14 cellular contexts compared by ENCODE assay signal in the genomic region with DNA sequence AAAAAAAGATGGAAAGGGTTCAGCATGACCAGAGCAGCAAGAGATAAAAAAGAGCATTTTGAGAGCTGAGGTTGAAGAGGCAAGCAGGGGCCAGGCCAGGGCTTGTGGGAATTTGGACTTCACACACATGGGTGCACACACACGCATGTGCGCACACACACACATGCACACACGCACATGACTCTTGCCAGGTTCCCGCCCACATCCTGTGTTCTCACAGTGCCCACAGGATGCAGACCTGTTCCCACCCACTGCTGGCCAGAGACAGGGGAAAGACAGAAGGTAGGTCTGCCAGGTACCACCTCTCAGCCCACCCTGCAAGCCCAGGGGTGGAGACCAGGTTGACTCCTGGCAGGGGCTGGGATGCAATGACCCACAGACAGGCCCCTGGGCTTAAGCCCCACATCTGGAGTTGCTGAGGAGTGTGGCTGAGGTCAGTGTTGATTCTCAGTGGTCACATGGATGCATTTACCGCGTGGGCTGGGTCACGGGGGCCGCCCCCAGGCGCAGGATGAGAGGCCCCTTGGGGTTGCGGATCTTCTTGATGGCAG. TPM values are rescaled to one million over a fixed set of nuclear protein-coding genes. Genes with fewer than 3 reads are reported as not detected.
DNase-seq lines count a peak whose midpoint lies in the region; ATAC-seq and TF ChIP-seq lines count a peak whose summit lies in the region.
"Had no signal": no experiment of that assay in that cellular context is flagged by ENCODE, and none has a peak within 500 bp of the region (broad histone marks: within the 10 kb centered on the region; RNA-seq: fewer than 3 reads in every experiment).

No MANE protein-coding gene starts in this region.

- intact Hi-C loops in activated T-helper 1 cell treated with anti-CD3 and anti-CD28 coated beads, Interleukin-12 subunit alpha, Interleukin-12 subunit beta, Interleukin-2, Interleukin-4 antibody, amounts not matched to agents 30 ng/mL and 10 ng/mL and 1 ng/mL, durations not matched to agents 14 hours and 24 hours and 36 hours (cut with micrococcal nuclease): no loop called here
- intact Hi-C loops in natural killer cell (cut with micrococcal nuclease): no loop called here
- intact Hi-C loops in prostate gland (cut with DNase I): no loop called here

- no peaks in the 10 kb centered on the region for H3K27me3 ChIP-seq in CD4-positive, CD25-positive, alpha-beta regulatory T cell (ENCODE audit: control insufficient read depth, insufficient read depth, low read length)
- H3K27me3 ChIP-seq in prostate gland (replicated peaks; ENCODE audit: insufficient read depth): no peaks in the 10 kb centered on the region
- H3K27me3 ChIP-seq in upper lobe of left lung: peaks cover 0 to 9% (median 4%) of the 10 kb centered on the region in 4 donors

- no peak overlapping the region for H3K27ac ChIP-seq in CD4-positive, CD25-positive, alpha-beta regulatory T cell (ENCODE audit: insufficient read depth, low read length, poor library complexity, severe bottlenecking)
- H3K27ac ChIP-seq in prostate gland (no peak overlapping the region), upper lobe of left lung (no peak overlapping the region)
- H3K27ac ChIP-seq: VCaP had no signal

- H3K4me3 ChIP-seq in CD4-positive, CD25-positive, alpha-beta regulatory T cell (ENCODE audit: low read depth, low read length): no peak overlapping the region
- H3K4me3 ChIP-seq in prostate gland: no peak overlapping the region
- H3K4me3 ChIP-seq in upper lobe of left lung: no peak overlapping the region
- H3K4me3 ChIP-seq: esophagus squamous epithelium had no signal

- H3K9me3 ChIP-seq in CD4-positive, CD25-positive, alpha-beta regulatory T cell (ENCODE audit: control insufficient read depth in 2 of 2, low read length in 2 of 2): no peaks in the 10 kb centered on the region
- no peaks in the 10 kb centered on the region for H3K9me3 ChIP-seq in prostate gland
- H3K9me3 ChIP-seq in upper lobe of left lung: no peaks in the 10 kb centered on the region
- H3K9me3 ChIP-seq: esophagus squamous epithelium had no signal

- H3K36me3 Mint-ChIP-seq in CD4-positive, CD25-positive, alpha-beta regulatory T cell: no peaks in the 10 kb centered on the region
- no peaks in the 10 kb centered on the region for H3K36me3 Mint-ChIP-seq in activated T-helper 1 cell treated with anti-CD3 and anti-CD28 coated beads, Interleukin-12 subunit alpha, Interleukin-12 subunit beta, Interleukin-2, Interleukin-4 antibody, amounts not matched to agents 30 ng/mL and 10 ng/mL and 1 ng/mL, durations not matched to agents 14 hours and 24 hours and 36 hours (ENCODE audit: low read depth)
- H3K36me3 Mint-ChIP-seq in natural killer cell: no peaks in the 10 kb centered on the region

- peak overlapping the region in 1 of 3 donors; percentile 80 for H3K27ac Mint-ChIP-seq in CD4-positive, CD25-positive, alpha-beta regulatory T cell
- no peak overlapping the region for H3K27ac Mint-ChIP-seq in activated T-helper 1 cell treated with anti-CD3 and anti-CD28 coated beads, Interleukin-12 subunit alpha, Interleukin-12 subunit beta, Interleukin-2, Interleukin-4 antibody, amounts not matched to agents 30 ng/mL and 10 ng/mL and 1 ng/mL, durations not matched to agents 14 hours and 24 hours and 36 hours
- peak overlapping the region; percentile 10 to 53 for H3K27ac Mint-ChIP-seq in natural killer cell

- ATAC-seq in CD4-positive, CD25-positive, alpha-beta regulatory T cell (ENCODE audit: low read depth in 2 of 2): peak; percentile 44 to 58
- ATAC-seq in GM18867 (IDR thresholded peaks at IDR 0.05; ENCODE audit: unreplicated experiment) (peak; percentile 45), natural killer cell (peak; percentile 64 to 91 (median 83)), HG03159 (IDR thresholded peaks at IDR 0.05; ENCODE audit: unreplicated experiment) (no peak), upper lobe of left lung (ENCODE audit: low FRiP score in 2 of 2) (no peak)

- TF ChIP-seq EP300 in upper lobe of left lung (IDR thresholded peaks at IDR 0.05): no peak

- peak overlapping the region in 2 of 4 donors; percentile 22 to 58 for H3K4me3 Mint-ChIP-seq in CD4-positive, CD25-positive, alpha-beta regulatory T cell
- no peak overlapping the region for H3K4me3 Mint-ChIP-seq in activated T-helper 1 cell treated with anti-CD3 and anti-CD28 coated beads, Interleukin-12 subunit alpha, Interleukin-12 subunit beta, Interleukin-2, Interleukin-4 antibody, amounts not matched to agents 30 ng/mL and 10 ng/mL and 1 ng/mL, durations not matched to agents 14 hours and 24 hours and 36 hours
- H3K4me3 Mint-ChIP-seq in natural killer cell: peak overlapping the region; percentile 49

- peaks cover 12% of the 10 kb centered on the region for H3K27me3 Mint-ChIP-seq in CD4-positive, CD25-positive, alpha-beta regulatory T cell
- H3K27me3 Mint-ChIP-seq in activated T-helper 1 cell treated with anti-CD3 and anti-CD28 coated beads, Interleukin-12 subunit alpha, Interleukin-12 subunit beta, Interleukin-2, Interleukin-4 antibody, amounts not matched to agents 30 ng/mL and 10 ng/mL and 1 ng/mL, durations not matched to agents 14 hours and 24 hours and 36 hours (ENCODE audit: insufficient read depth): peaks cover 13% of the 10 kb centered on the region
- H3K27me3 Mint-ChIP-seq in natural killer cell (ENCODE audit: low read depth in 2 of 2): peaks cover under 1 to 5% of the 10 kb centered on the region in 2 donors

- H3K4me1 Mint-ChIP-seq in CD4-positive, CD25-positive, alpha-beta regulatory T cell: peaks cover 5 to 27% (median 6%) of the 10 kb centered on the region in 4 donors
- H3K4me1 Mint-ChIP-seq in activated T-helper 1 cell treated with anti-CD3 and anti-CD28 coated beads, Interleukin-12 subunit alpha, Interleukin-12 subunit beta, Interleukin-2, Interleukin-4 antibody, amounts not matched to agents 30 ng/mL and 10 ng/mL and 1 ng/mL, durations not matched to agents 14 hours and 24 hours and 36 hours (ENCODE audit: low read depth): peaks cover 22% of the 10 kb centered on the region
- peaks cover 33 to 47% of the 10 kb centered on the region in 2 donors for H3K4me1 Mint-ChIP-seq in natural killer cell

- H3K36me3 ChIP-seq in CD4-positive, CD25-positive, alpha-beta regulatory T cell (ENCODE audit: control insufficient read depth, insufficient read depth, low read length): no peaks in the 10 kb centered on the region
- H3K36me3 ChIP-seq in prostate gland (no peaks in the 10 kb centered on the region), upper lobe of left lung (no peaks in the 10 kb centered on the region)

- 83% methylated on average over 10 of the region's 10 CpGs for WGBS in prostate gland
- WGBS in upper lobe of left lung, 2 donors: 59 to 91% methylated on average over 6 to 10 of the region's 10 CpGs

- TF ChIP-seq CTCF in natural killer cell (IDR thresholded peaks at IDR 0.05): no peak
- no peak for TF ChIP-seq CTCF in prostate gland (IDR thresholded peaks at IDR 0.05)
- TF ChIP-seq CTCF in upper lobe of left lung (IDR thresholded peaks at IDR 0.05): no peak

- H3K9me3 Mint-ChIP-seq in CD4-positive, CD25-positive, alpha-beta regulatory T cell: no peaks in the 10 kb centered on the region
- H3K9me3 Mint-ChIP-seq in activated T-helper 1 cell treated with anti-CD3 and anti-CD28 coated beads, Interleukin-12 subunit alpha, Interleukin-12 subunit beta, Interleukin-2, Interleukin-4 antibody, amounts not matched to agents 30 ng/mL and 10 ng/mL and 1 ng/mL, durations not matched to agents 14 hours and 24 hours and 36 hours: no peaks in the 10 kb centered on the region
- H3K9me3 Mint-ChIP-seq in natural killer cell: no peaks in the 10 kb centered on the region

- H3K4me1 ChIP-seq in CD4-positive, CD25-positive, alpha-beta regulatory T cell (ENCODE audit: control insufficient read depth, insufficient read depth, low read length, poor library complexity, severe bottlenecking): no peaks in the 10 kb centered on the region
- H3K4me1 ChIP-seq in prostate gland (replicated peaks): peaks cover 8% of the 10 kb centered on the region
- peaks cover 11 to 20% (median 14%) of the 10 kb centered on the region in 4 donors for H3K4me1 ChIP-seq in upper lobe of left lung

- DNase-seq in CD4-positive, CD25-positive, alpha-beta regulatory T cell: peak in 2 of 3 donors; percentile 30 to 58
- DNase-seq in activated T-helper 1 cell treated with anti-CD3 and anti-CD28 coated beads, Interleukin-12 subunit alpha, Interleukin-12 subunit beta, Interleukin-2, Interleukin-4 antibody, amounts not matched to agents 30 ng/mL and 10 ng/mL and 1 ng/mL, durations not matched to agents 14 hours and 24 hours and 36 hours (ENCODE audit: low spot score): peak; percentile 14
- DNase-seq in natural killer cell: peak; percentile 36
- no peak for DNase-seq in prostate gland (ENCODE audit: low spot score)
- no peak for DNase-seq in dedifferentiated amniotic fluid mesenchymal stem cell (ENCODE audit: extremely low spot score)
- no peak for DNase-seq in upper lobe of left lung
- DNase-seq: amniotic stem cell, esophagus squamous epithelium, NCI-H146, OCI-M1, posterior cingulate gyrus had no signal

- TF ChIP-seq POLR2A in prostate gland (IDR thresholded peaks at IDR 0.05): no peak
- TF ChIP-seq POLR2A in upper lobe of left lung (IDR thresholded peaks at IDR 0.05): no peak

RNA-seq across cellular contexts. Expression of a gene that starts 4.4 kb away (rescaled TPM):
- not detected for total RNA-seq in CD4-positive, CD25-positive, alpha-beta regulatory T cell
- polyA plus RNA-seq in CD4-positive, CD25-positive, alpha-beta regulatory T cell: not detected
- total RNA-seq in activated T-helper 1 cell treated with anti-CD3 and anti-CD28 coated beads, Interleukin-12 subunit alpha, Interleukin-12 subunit beta, Interleukin-2, Interleukin-4 antibody, amounts not matched to agents 30 ng/mL and 10 ng/mL and 1 ng/mL, durations not matched to agents 14 hours and 24 hours and 36 hours: not detected in 2 replicates
- total RNA-seq in natural killer cell (under 1 TPM in 1 of 3 donors, not detected in 2; 0.14 TPM), prostate gland (10 to 100 TPM; 45.3 to 89.4 TPM), upper lobe of left lung (100 to 1,000 TPM in 1 of 6 donors, 10 to 100 TPM in 5; 15.2 to 103 (median 40.7) TPM)

RNA-seq across cellular contexts. Expression of a gene that starts 54.7 kb away (rescaled TPM):
- 58.8 TPM for total RNA-seq in CD4-positive, CD25-positive, alpha-beta regulatory T cell
- polyA plus RNA-seq in CD4-positive, CD25-positive, alpha-beta regulatory T cell: 100 to 1,000 TPM in 2 of 4 donors, 10 to 100 TPM in 2; 94.2 to 108 (median 101) TPM
- total RNA-seq in activated T-helper 1 cell treated with anti-CD3 and anti-CD28 coated beads, Interleukin-12 subunit alpha, Interleukin-12 subunit beta, Interleukin-2, Interleukin-4 antibody, amounts not matched to agents 30 ng/mL and 10 ng/mL and 1 ng/mL, durations not matched to agents 14 hours and 24 hours and 36 hours: 57.6 and 66.1 TPM in 2 replicates
- total RNA-seq in natural killer cell: 10 to 100 TPM; 48.9 to 62.8 (median 49.9) TPM
- total RNA-seq in prostate gland: 10 to 100 TPM; 83.1 to 99.5 TPM
- 100 to 1,000 TPM in 1 of 6 donors, 10 to 100 TPM in 5; 52.4 to 135 (median 77.4) TPM for total RNA-seq in upper lobe of left lung

Comparison
In these comparisons a context has a peak if more than half of its experiments do, and no peak if none do; other contexts are left out.
1. ATAC-seq: peak in CD4-positive, CD25-positive, alpha-beta regulatory T cell (2 of 2), GM18867 (single experiment) and natural killer cell (3 of 3); none in HG03159 (single experiment) and upper lobe of left lung (0 of 2).
2. DNase-seq: peak in CD4-positive, CD25-positive, alpha-beta regulatory T cell (2 of 3), activated T-helper 1 cell treated with anti-CD3 and anti-CD28 coated beads, Interleukin-12 subunit alpha, Interleukin-12 subunit beta, Interleukin-2, Interleukin-4 antibody, amounts not matched to agents 30 ng/mL and 10 ng/mL and 1 ng/mL, durations not matched to agents 14 hours and 24 hours and 36 hours (single experiment) and natural killer cell (single experiment); none in prostate gland (single experiment), dedifferentiated amniotic fluid mesenchymal stem cell (single experiment) and upper lobe of left lung (0 of 2).
3. RNA of a gene that starts 4.4 kb away (total RNA-seq): 45.3 to 89.4 TPM in prostate gland and 15.2 to 103 TPM in upper lobe of left lung; not detected in CD4-positive, CD25-positive, alpha-beta regulatory T cell (single experiment), 0.14 TPM in natural killer cell and not detected in activated T-helper 1 cell treated with anti-CD3 and anti-CD28 coated beads, Interleukin-12 subunit alpha, Interleukin-12 subunit beta, Interleukin-2, Interleukin-4 antibody, amounts not matched to agents 30 ng/mL and 10 ng/mL and 1 ng/mL, durations not matched to agents 14 hours and 24 hours and 36 hours; every median in the first group is over 10 times any median in the second.